ENCODE assay signal across 20 cellular contexts in genomic region chr3:29644956-29645661, GRCh38.
"Had no signal": no experiment of that assay in that cellular context is flagged by ENCODE, and none has a peak within 500 bp of the region (broad histone marks: within the 10 kb centered on the region; RNA-seq: fewer than 3 reads in every experiment).

No MANE protein-coding gene starts in this region.

- H3K27me3 ChIP-seq: foreskin keratinocyte, neural progenitor cell, thyroid gland had no signal

- ATAC-seq: activated CD8-positive, alpha-beta memory T cell treated with anti-CD3 and anti-CD28 coated beads, Interleukin-2, amount 10 ng/mL, durations not matched to agents 7 days and 5 days; foreskin keratinocyte had no signal

- H3K36me3 Mint-ChIP-seq: activated CD8-positive, alpha-beta memory T cell treated with anti-CD3 and anti-CD28 coated beads, Interleukin-2, amount 10 ng/mL, durations not matched to agents 7 days and 5 days; activated naive CD8-positive, alpha-beta T cell treated with anti-CD3 and anti-CD28 coated beads, Interleukin-2, amount 10 ng/mL, durations not matched to agents 7 days and 5 days; brain; neural progenitor cell had no signal

- H3K4me3 ChIP-seq: coronary artery, neural progenitor cell, thyroid gland had no signal

- H3K27ac Mint-ChIP-seq: activated B cell treated with CpG ODN at 0.5 μM for 24 hours; activated CD4-positive, alpha-beta memory T cell treated with anti-CD3 and anti-CD28 coated beads, Interleukin-2, amount 10 ng/mL, durations not matched to agents 7 days and 5 days; activated CD8-positive, alpha-beta memory T cell treated with anti-CD3 and anti-CD28 coated beads, Interleukin-2, amount 10 ng/mL, durations not matched to agents 7 days and 5 days; activated naive CD8-positive, alpha-beta T cell treated with anti-CD3 and anti-CD28 coated beads, Interleukin-2, amount 10 ng/mL, durations not matched to agents 7 days and 5 days; neural progenitor cell; progenitor cell of endocrine pancreas had no signal

- H3K4me1 ChIP-seq: foreskin keratinocyte, neural progenitor cell had no signal

- H3K36me3 ChIP-seq: neural progenitor cell, thyroid gland had no signal

- H3K27ac ChIP-seq: coronary artery, foreskin keratinocyte, neural progenitor cell, thyroid gland had no signal

- H3K4me3 Mint-ChIP-seq: activated B cell treated with CpG ODN at 0.5 μM for 24 hours; activated CD4-positive, alpha-beta memory T cell treated with anti-CD3 and anti-CD28 coated beads, Interleukin-2, amount 10 ng/mL, durations not matched to agents 7 days and 5 days; activated CD8-positive, alpha-beta memory T cell treated with anti-CD3 and anti-CD28 coated beads, Interleukin-2, amount 10 ng/mL, durations not matched to agents 7 days and 5 days; activated naive CD8-positive, alpha-beta T cell treated with anti-CD3 and anti-CD28 coated beads, Interleukin-2, amount 10 ng/mL, durations not matched to agents 7 days and 5 days; brain; central memory CD8-positive, alpha-beta T cell; neural progenitor cell had no signal

- H3K9me3 Mint-ChIP-seq: activated B cell treated with CpG ODN at 0.5 μM for 24 hours, neural progenitor cell had no signal

- H2AFZ ChIP-seq: neural progenitor cell had no signal

- H3K9ac ChIP-seq: neural progenitor cell had no signal

- H3K4me1 Mint-ChIP-seq: activated B cell treated with CpG ODN at 0.5 μM for 24 hours; activated CD4-positive, alpha-beta memory T cell treated with anti-CD3 and anti-CD28 coated beads, Interleukin-2, amount 10 ng/mL, durations not matched to agents 7 days and 5 days; activated CD8-positive, alpha-beta memory T cell treated with anti-CD3 and anti-CD28 coated beads, Interleukin-2, amount 10 ng/mL, durations not matched to agents 7 days and 5 days; central memory CD8-positive, alpha-beta T cell had no signal

- H3K9me3 ChIP-seq: thyroid gland had no signal

- H3K4me2 ChIP-seq: neural progenitor cell had no signal

- H3K27me3 Mint-ChIP-seq: activated B cell treated with CpG ODN at 0.5 μM for 24 hours; activated CD4-positive, alpha-beta memory T cell treated with anti-CD3 and anti-CD28 coated beads, Interleukin-2, amount 10 ng/mL, durations not matched to agents 7 days and 5 days; activated CD8-positive, alpha-beta memory T cell treated with anti-CD3 and anti-CD28 coated beads, Interleukin-2, amount 10 ng/mL, durations not matched to agents 7 days and 5 days; activated naive CD8-positive, alpha-beta T cell treated with anti-CD3 and anti-CD28 coated beads, Interleukin-2, amount 10 ng/mL, durations not matched to agents 7 days and 5 days; brain; central memory CD8-positive, alpha-beta T cell; progenitor cell of endocrine pancreas had no signal

- DNase-seq: activated B cell treated with CpG ODN at 0.5 μM for 24 hours; activated CD4-positive, alpha-beta memory T cell treated with anti-CD3 and anti-CD28 coated beads, Interleukin-2, amount 10 ng/mL, durations not matched to agents 7 days and 5 days; activated CD4-positive, alpha-beta T cell treated with anti-CD3 and anti-CD28 coated beads for 48 hours; activated CD8-positive, alpha-beta memory T cell treated with anti-CD3 and anti-CD28 coated beads, Interleukin-2, amount 10 ng/mL, durations not matched to agents 7 days and 5 days; activated naive CD4-positive, alpha-beta T cell; activated naive CD8-positive, alpha-beta T cell treated with anti-CD3 and anti-CD28 coated beads, Interleukin-2, amount 10 ng/mL, durations not matched to agents 7 days and 5 days; anterior cingulate cortex; glutamatergic neuron; hippocampal formation; stimulated activated CD4-positive, alpha-beta T cell treated with anti-CD3 and anti-CD28 coated beads, Interleukin-2, amount 100 ng/mL, for 24 hours; stimulated activated naive CD4-positive, alpha-beta T cell treated with Interleukin-2 at 50 U/mL for 16 hours; T-helper 1 cell; T-helper 9 cell; thyroid gland had no signal
